In the genomic region with DNA sequence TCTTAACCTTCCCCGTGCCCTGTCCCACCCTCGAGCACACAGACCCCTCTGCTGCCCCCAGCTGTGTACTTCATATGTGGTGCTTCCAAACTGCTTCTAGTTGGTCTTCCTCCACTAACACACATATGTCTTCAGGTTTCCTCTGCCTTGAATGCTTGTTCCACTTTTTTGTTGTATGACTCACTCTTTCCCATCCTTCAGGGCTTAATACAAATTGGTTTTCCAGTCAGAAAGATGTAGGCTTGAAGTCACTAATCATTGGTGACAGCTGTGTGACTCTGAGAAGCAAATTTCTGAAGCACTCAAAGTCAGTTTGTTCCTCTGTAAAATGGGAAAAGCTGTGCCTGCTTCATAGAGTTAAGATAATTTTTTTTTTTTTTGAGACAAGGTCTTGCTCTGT, we compare ENCODE assay signal across 13 cellular contexts. TPM values are rescaled to one million over a fixed set of nuclear protein-coding genes. Genes with fewer than 3 reads are reported as not detected.
DNase-seq lines count a peak whose midpoint lies in the region; ATAC-seq and TF ChIP-seq lines count a peak whose summit lies in the region.
"Had no signal": no experiment of that assay in that cellular context is flagged by ENCODE, and none has a peak within 500 bp of the region (broad histone marks: within the 10 kb centered on the region; RNA-seq: fewer than 3 reads in every experiment).

No MANE protein-coding gene starts in this region.

- no peak overlapping the region for H3K27ac ChIP-seq in gastrocnemius medialis

- H3K4me1 Mint-ChIP-seq in type B pancreatic cell (ENCODE audit: unreplicated experiment) = peaks cover 40% of the 10 kb centered on the region
- H3K4me1 Mint-ChIP-seq: memory B cell had no signal

- H3K27me3 Mint-ChIP-seq in type B pancreatic cell = no peaks in the 10 kb centered on the region

- TF ChIP-seq CTCF in type B pancreatic cell (conservative IDR thresholded peaks at IDR 0.05) = no peak
- no peak for TF ChIP-seq CTCF in gastrocnemius medialis (IDR thresholded peaks at IDR 0.05 in 4 of 5, conservative IDR thresholded peaks at IDR 0.05 in 1 of 5)

- no peak overlapping the region for H3K27ac Mint-ChIP-seq in activated naive CD4-positive, alpha-beta T cell treated with anti-CD3 and anti-CD28 coated beads, Interleukin-2, amount 50 U/mL, for 72 hours
- H3K27ac Mint-ChIP-seq in type B pancreatic cell = peak overlapping the region; percentile 51
- H3K27ac Mint-ChIP-seq: memory B cell had no signal

- DNase-seq in activated naive CD4-positive, alpha-beta T cell treated with anti-CD3 and anti-CD28 coated beads, Interleukin-2, amount 50 U/mL, for 72 hours (ENCODE audit: low spot score in 2 of 2) = no peak
- DNase-seq in activated naive CD4-positive, alpha-beta T cell treated with anti-CD3 and anti-CD28 coated beads, Interleukin-2, amount 50 U/mL, for 16 hours = no peak
- DNase-seq in RKO (ENCODE audit: low spot score) (peak; percentile 46), dermis blood vessel endothelial cell (peak; percentile 55), type B pancreatic cell (ENCODE audit: extremely low spot score, unreplicated experiment) (no peak), AML-193 (lab: John Stamatoyannopoulos, UW) (no peak), NCI-H146 treated with DMSO at 0.1 percent for 48 hours (lab: John Stamatoyannopoulos, UW; ENCODE audit: unreplicated experiment) (no peak), gastrocnemius medialis (no peak)
- DNase-seq: caudate nucleus, DMS 273 treated with DMSO at 0.1 percent for 48 hours, MG63, transverse colon had no signal

- no peaks in the 10 kb centered on the region for H3K9me3 Mint-ChIP-seq in activated naive CD4-positive, alpha-beta T cell treated with anti-CD3 and anti-CD28 coated beads, Interleukin-2, amount 50 U/mL, for 72 hours
- no peaks in the 10 kb centered on the region for H3K9me3 Mint-ChIP-seq in type B pancreatic cell
- H3K9me3 Mint-ChIP-seq: memory B cell had no signal

- H3K4me3 ChIP-seq in gastrocnemius medialis = no peak overlapping the region
- H3K4me3 ChIP-seq: MG63, transverse colon had no signal

- ATAC-seq in activated naive CD4-positive, alpha-beta T cell treated with anti-CD3 and anti-CD28 coated beads, Interleukin-2, amount 50 U/mL, for 72 hours = peak; percentile 37 to 50
- ATAC-seq in gastrocnemius medialis = no peak

- H3K9me3 ChIP-seq in gastrocnemius medialis = no peaks in the 10 kb centered on the region
- H3K9me3 ChIP-seq: MG63, transverse colon had no signal

- no peaks in the 10 kb centered on the region for H3K27me3 ChIP-seq in gastrocnemius medialis
- H3K27me3 ChIP-seq: MG63, transverse colon had no signal

- TF ChIP-seq POLR2A in gastrocnemius medialis (IDR thresholded peaks at IDR 0.05) = no peak

- intact Hi-C loops in gastrocnemius medialis (cut with DNase I; ENCODE audit: low total_unique reads) = no loop called here

- H3K36me3 Mint-ChIP-seq in activated naive CD4-positive, alpha-beta T cell treated with anti-CD3 and anti-CD28 coated beads, Interleukin-2, amount 50 U/mL, for 72 hours = no peaks in the 10 kb centered on the region
- H3K36me3 Mint-ChIP-seq in type B pancreatic cell = peaks cover 22% of the 10 kb centered on the region
- H3K36me3 Mint-ChIP-seq: memory B cell had no signal

- in situ Hi-C loops in gastrocnemius medialis (cut with MboI; ENCODE audit: low sequenced_read_pairs in 4 of 4) = no loop called here

- H3K36me3 ChIP-seq in gastrocnemius medialis = no peaks in the 10 kb centered on the region
- H3K36me3 ChIP-seq: MG63 had no signal

- H3K4me3 Mint-ChIP-seq in type B pancreatic cell = peak overlapping the region; percentile 18
- H3K4me3 Mint-ChIP-seq: memory B cell had no signal

- peaks cover 12 to 22% of the 10 kb centered on the region in 2 donors for H3K4me1 ChIP-seq in gastrocnemius medialis

RNA-seq across cellular contexts. Expression of a gene that starts 30.7 kb away (rescaled TPM):
- total RNA-seq in activated naive CD4-positive, alpha-beta T cell treated with anti-CD3 and anti-CD28 coated beads, Interleukin-2, amount 50 U/mL, for 72 hours = 1 to 10 TPM in 1 of 2 donors, under 1 TPM in 1; 0.32 to 4.4 TPM
- 8.6 and 12.6 TPM in 2 replicates for total RNA-seq in dermis blood vessel endothelial cell
- total RNA-seq in type B pancreatic cell (ENCODE audit: low replicate concordance) = 83.1 and 105 TPM in 2 replicates
- total RNA-seq in gastrocnemius medialis = 1 to 10 TPM; 2.6 to 7.2 (median 3.8) TPM

Comparison
In these comparisons a context has a peak if more than half of its experiments do, and no peak if none do; other contexts are left out.
1. ATAC-seq: peak in activated naive CD4-positive, alpha-beta T cell treated with anti-CD3 and anti-CD28 coated beads, Interleukin-2, amount 50 U/mL, for 72 hours (2 of 2); none in gastrocnemius medialis (0 of 2).
2. DNase-seq: peak in RKO (single experiment) and dermis blood vessel endothelial cell (single experiment); none in activated naive CD4-positive, alpha-beta T cell treated with anti-CD3 and anti-CD28 coated beads, Interleukin-2, amount 50 U/mL, for 72 hours (0 of 2), activated naive CD4-positive, alpha-beta T cell treated with anti-CD3 and anti-CD28 coated beads, Interleukin-2, amount 50 U/mL, for 16 hours (single experiment), type B pancreatic cell (single experiment), AML-193 (0 of 2), NCI-H146 treated with DMSO at 0.1 percent for 48 hours (single experiment) and gastrocnemius medialis (0 of 2).